Comparison of ENCODE assay signal across 8 cellular contexts in the genomic region with DNA sequence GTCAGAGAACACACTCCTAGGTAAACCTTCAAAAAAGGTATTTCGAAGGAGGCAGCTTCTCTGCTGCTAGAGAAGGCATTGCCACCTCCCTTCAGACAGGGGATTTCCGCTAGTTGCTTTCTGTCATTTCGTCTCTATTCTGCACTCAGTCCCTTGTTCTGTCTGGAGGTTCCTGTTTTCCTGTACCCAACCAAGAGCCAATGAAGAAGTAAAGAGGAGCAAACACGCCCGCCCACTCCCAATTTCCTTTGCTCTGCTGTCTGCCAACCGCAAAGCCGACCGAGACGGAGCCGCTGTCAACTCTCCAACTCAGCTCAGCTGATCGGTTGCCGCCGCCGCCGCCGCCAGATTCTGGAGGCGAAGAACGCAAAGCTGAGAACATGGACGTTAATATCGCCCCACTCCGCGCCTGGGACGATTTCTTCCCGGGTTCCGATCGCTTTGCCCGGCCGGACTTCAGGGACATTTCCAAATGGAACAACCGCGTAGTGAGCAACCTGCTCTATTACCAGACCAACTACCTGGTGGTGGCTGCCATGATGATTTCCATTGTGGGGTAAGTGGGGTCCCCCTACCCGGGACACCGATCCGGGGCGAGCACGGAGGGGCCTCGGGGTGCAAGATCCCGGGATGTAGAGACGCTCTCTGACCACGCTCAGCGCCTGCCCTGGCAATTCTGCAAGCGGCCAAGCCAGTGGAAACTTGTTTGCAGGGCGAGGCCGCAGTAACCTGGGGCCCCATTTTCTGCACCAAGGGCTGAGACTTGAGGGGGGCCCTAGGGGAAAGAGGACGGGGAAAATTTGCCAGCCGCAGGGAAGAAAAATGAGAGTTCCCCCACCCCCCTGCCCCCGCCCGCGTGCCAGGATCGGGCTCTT. TPM values are rescaled to one million over a fixed set of nuclear protein-coding genes. Genes with fewer than 3 reads are reported as not detected.
A peak's percentile ranks its signal among the peaks of the same experiment; 100 is the strongest.
DNase-seq lines count a peak whose midpoint lies in the region; ATAC-seq and TF ChIP-seq lines count a peak whose summit lies in the region.

A gene with protein sequence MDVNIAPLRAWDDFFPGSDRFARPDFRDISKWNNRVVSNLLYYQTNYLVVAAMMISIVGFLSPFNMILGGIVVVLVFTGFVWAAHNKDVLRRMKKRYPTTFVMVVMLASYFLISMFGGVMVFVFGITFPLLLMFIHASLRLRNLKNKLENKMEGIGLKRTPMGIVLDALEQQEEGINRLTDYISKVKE (plus strand): TSS at position 270 of the 875 bp plus-strand sequence. CDS start 111 bp downstream, at position 381.

- peak within 1 kb of the TSS; percentile 87 for H4K91ac ChIP-seq in trophoblast cell (ENCODE audit: low read depth, low read length)

- H3K79me2 ChIP-seq in trophoblast cell (ENCODE audit: control insufficient read depth, insufficient read depth, low read length, poor library complexity), result peaks cover 7% of the 10 kb centered on the region

- TF ChIP-seq CTCF in GM10248 (IDR thresholded peaks at IDR 0.05; ENCODE audit: control extremely low read depth, extremely low read depth, low read depth, missing control alignments) (no peak), cardiac muscle cell (IDR thresholded peaks at IDR 0.05; ENCODE audit: low read depth, low read length) (no peak), transverse colon (IDR thresholded peaks at IDR 0.05) (no peak)

- peak within 1 kb of the TSS; percentile 57 for H4K12ac ChIP-seq in trophoblast cell (ENCODE audit: low read depth, low read length)

- peak within 1 kb of the TSS; percentile 91 for H2AFZ ChIP-seq in trophoblast cell (ENCODE audit: insufficient read depth, low read length, poor library complexity)

- in situ Hi-C loops in transverse colon (cut with MboI; ENCODE audit: low pct_ligation_motif_present in 1 of 4, low pct_unique_long_range_greater_than_20kb in 1 of 4, low sequenced_read_pairs in 3 of 4), result no loop called here

- WGBS in trophoblast cell (ENCODE audit: extremely low coverage, insufficient coverage, insufficient read length), result no CpG with 5 or more reads among the region's 49 CpGs
- WGBS in transverse colon (ENCODE audit: low coverage in 1 of 2), 2 donors, result 1% methylated on average over 39 of the region's 49 CpGs; no CpG with 5 or more reads in 1 of the 2 donors

- peak within 1 kb of the TSS; percentile 93 for H2AK5ac ChIP-seq in trophoblast cell (ENCODE audit: low read length)

- peak within 1 kb of the TSS; percentile 89 for H2BK120ac ChIP-seq in trophoblast cell (ENCODE audit: insufficient read depth, low read length, poor library complexity)

- H3K4me3 ChIP-seq in cardiac muscle cell (peak within 1 kb of the TSS; percentile 97), trophoblast cell (ENCODE audit: low read depth, low read length) (peak within 1 kb of the TSS; percentile 89), transverse colon (peak within 1 kb of the TSS; percentile 68 to 87 (median 85))

- H3K14ac ChIP-seq in trophoblast cell (ENCODE audit: low read length), result peak within 1 kb of the TSS; percentile 94

- intact Hi-C loops in transverse colon (cut with DNase I; ENCODE audit: low total_unique reads), result no loop called here

- TF ChIP-seq EP300 in transverse colon (IDR thresholded peaks at IDR 0.05; ENCODE audit: low read depth), result no peak

- H3K9me3 ChIP-seq in cardiac muscle cell (ENCODE audit: low read depth) (no peaks in the 10 kb centered on the region), trophoblast cell (ENCODE audit: insufficient read depth, low read depth, low read length) (no peaks in the 10 kb centered on the region), transverse colon (no peaks in the 10 kb centered on the region)

- peak within 1 kb of the TSS; percentile 85 for H3K27ac ChIP-seq in cardiac muscle cell
- peak within 1 kb of the TSS; percentile 68 for H3K27ac ChIP-seq in trophoblast cell (ENCODE audit: low read depth, low read length)
- H3K27ac ChIP-seq in transverse colon, result peak within 1 kb of the TSS; percentile 94 to 97 (median 96)

- peaks cover 10% of the 10 kb centered on the region for H3K36me3 Mint-ChIP-seq in activated naive CD8-positive, alpha-beta T cell treated with anti-CD3 and anti-CD28 coated beads, Interleukin-2, amount 50 U/mL, for 24 hours (ENCODE audit: low read depth)

- no peak within 1 kb of the TSS for H3K23ac ChIP-seq in trophoblast cell (ENCODE audit: low read length)

- H3K4me1 Mint-ChIP-seq in activated naive CD8-positive, alpha-beta T cell treated with anti-CD3 and anti-CD28 coated beads, Interleukin-2, amount 50 U/mL, for 24 hours, result peaks cover 73% of the 10 kb centered on the region

- H3K18ac ChIP-seq in trophoblast cell (ENCODE audit: low read length), result peak within 1 kb of the TSS; percentile 80

- H3K27ac Mint-ChIP-seq in activated naive CD8-positive, alpha-beta T cell treated with anti-CD3 and anti-CD28 coated beads, Interleukin-2, amount 50 U/mL, for 24 hours, result peak within 1 kb of the TSS; percentile 99

- DNase-seq in GM10248 (ENCODE audit: extremely low spot score) (peak; percentile 74), NCI-H1105 (lab: John Stamatoyannopoulos, UW) (peak; percentile 69), SW480 (ENCODE audit: low spot score) (peak; percentile 94), cardiac muscle cell (ENCODE audit: low read depth in 1 of 2, low spot score in 1 of 2) (peak; percentile 94 to 96), trophoblast cell (peak; percentile 88 to 91), transverse colon (peak; percentile 95)
- DNase-seq in activated naive CD8-positive, alpha-beta T cell treated with anti-CD3 and anti-CD28 coated beads, Interleukin-2, amount 50 U/mL, for 24 hours, result peak; percentile 90

- peak within 1 kb of the TSS; percentile 86 for H3K4me3 Mint-ChIP-seq in activated naive CD8-positive, alpha-beta T cell treated with anti-CD3 and anti-CD28 coated beads, Interleukin-2, amount 50 U/mL, for 24 hours

- CTCF ChIA-PET in GM10248 (lab: Yijun Ruan, JAX), result interaction anchor here (0.8 to 1.3 kb wide), 7 partner anchors 9 to 72 kb away, joined by 3 read pairs; no protein-coding TSS in a partner anchor

- no peaks in the 10 kb centered on the region for H3K9me3 Mint-ChIP-seq in activated naive CD8-positive, alpha-beta T cell treated with anti-CD3 and anti-CD28 coated beads, Interleukin-2, amount 50 U/mL, for 24 hours

- H3K4me1 ChIP-seq in cardiac muscle cell (ENCODE audit: low read depth) (peaks cover 59% of the 10 kb centered on the region), trophoblast cell (ENCODE audit: control insufficient read depth in 1 of 2, insufficient read depth in 2 of 2, low read length in 2 of 2) (peaks cover 8 to 28% of the 10 kb centered on the region in 2 experiments), transverse colon (peaks cover 42 to 80% (median 58%) of the 10 kb centered on the region in 4 donors)

- H4K8ac ChIP-seq in trophoblast cell (ENCODE audit: low read depth, low read length), result peak within 1 kb of the TSS; percentile 93

- H2BK12ac ChIP-seq in trophoblast cell (ENCODE audit: low read length), result peak within 1 kb of the TSS; percentile 72

- peak within 1 kb of the TSS; percentile 76 for H3K4me2 ChIP-seq in trophoblast cell (ENCODE audit: low read length)

- peak within 1 kb of the TSS; percentile 96 for H3K9ac ChIP-seq in trophoblast cell (ENCODE audit: low read length)

- peak; percentile 80 for TF ChIP-seq POLR2A in transverse colon (IDR thresholded peaks at IDR 0.05)

- peaks cover 16% of the 10 kb centered on the region for H3K79me1 ChIP-seq in trophoblast cell (ENCODE audit: low read length)

- H2BK5ac ChIP-seq in trophoblast cell (ENCODE audit: low read depth, low read length, poor library complexity), result peak within 1 kb of the TSS; percentile 82

- POLR2A ChIA-PET in GM10248 (lab: Yijun Ruan, JAX), result interaction anchor here (1.0 kb wide), 1 partner anchor 8 kb away, joined by 4 read pairs; no protein-coding TSS in a partner anchor

- no peaks in the 10 kb centered on the region for H3K27me3 Mint-ChIP-seq in activated naive CD8-positive, alpha-beta T cell treated with anti-CD3 and anti-CD28 coated beads, Interleukin-2, amount 50 U/mL, for 24 hours

- no peaks in the 10 kb centered on the region for H3K27me3 ChIP-seq in cardiac muscle cell
- no peaks in the 10 kb centered on the region for H3K27me3 ChIP-seq in trophoblast cell (ENCODE audit: insufficient read depth, low read length)
- H3K27me3 ChIP-seq in transverse colon, result no peaks in the 10 kb centered on the region

- peak within 1 kb of the TSS; percentile 68 for H3K4ac ChIP-seq in trophoblast cell (ENCODE audit: low read depth, low read length)

- peak; percentile 47 for ATAC-seq in HG02588 (IDR thresholded peaks at IDR 0.05; ENCODE audit: unreplicated experiment)
- peak; percentile 55 for ATAC-seq in activated naive CD8-positive, alpha-beta T cell treated with anti-CD3 and anti-CD28 coated beads, Interleukin-2, amount 50 U/mL, for 24 hours

- H3K36me3 ChIP-seq in cardiac muscle cell (no peaks in the 10 kb centered on the region), trophoblast cell (ENCODE audit: control insufficient read depth in 1 of 2, insufficient read depth in 2 of 2, low read length in 2 of 2) (no peaks in the 10 kb centered on the region), transverse colon (no peaks in the 10 kb centered on the region)

RNA-seq across cellular contexts. Expression of the gene that starts here (rescaled TPM):
- total RNA-seq in cardiac muscle cell, result 83.2 and 174 TPM in 2 replicates
- 235 and 247 TPM in 2 replicates for polyA plus RNA-seq in cardiac muscle cell
- polyA plus RNA-seq in trophoblast cell (2013), result 80.1 and 84.4 TPM in 2 replicates
- total RNA-seq in transverse colon, result 100 to 1,000 TPM in 2 of 4 donors, 10 to 100 TPM in 2; 22.7 to 130 (median 68.0) TPM

Comparison
In these comparisons a context has a peak if more than half of its experiments do, and no peak if none do; other contexts are left out.
1. Peak in every context shown above with its lines: DNase-seq, ATAC-seq, H3K4me3 ChIP-seq and H3K27ac ChIP-seq.